17 cellular contexts compared by ENCODE assay signal in the genomic region with DNA sequence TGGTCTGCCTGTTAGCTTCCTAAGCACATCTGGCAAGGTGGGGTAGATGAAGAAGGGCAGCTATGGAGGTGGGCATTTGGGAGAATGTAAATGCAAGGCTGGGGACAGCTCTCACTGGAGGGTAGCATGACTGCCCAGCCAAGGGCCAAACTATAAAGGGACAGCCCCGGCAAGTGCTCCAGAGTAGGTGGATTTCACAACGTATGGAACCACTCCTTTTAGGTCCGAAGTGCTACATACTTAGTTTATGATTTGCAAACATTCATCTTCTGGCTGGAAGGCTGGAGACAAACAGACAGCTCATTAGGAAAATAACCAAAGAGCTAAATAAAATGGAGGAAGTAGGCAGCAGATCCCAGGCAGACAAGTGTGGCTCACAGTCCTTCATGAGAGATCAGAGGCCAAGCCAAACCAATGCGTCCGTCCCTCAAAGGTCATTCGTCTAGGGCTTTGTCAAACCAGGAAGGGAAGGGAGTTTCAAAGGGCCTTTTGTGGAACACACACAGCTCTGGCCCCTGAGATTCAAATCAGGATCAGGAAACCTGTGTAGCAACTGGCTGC. TPM values are rescaled to one million over a fixed set of nuclear protein-coding genes. Genes with fewer than 3 reads are reported as not detected.
A peak's percentile ranks its signal among the peaks of the same experiment; 100 is the strongest.
DNase-seq lines count a peak whose midpoint lies in the region; ATAC-seq and TF ChIP-seq lines count a peak whose summit lies in the region.
"Had no signal": no experiment of that assay in that cellular context is flagged by ENCODE, and none has a peak within 500 bp of the region (broad histone marks: within the 10 kb centered on the region; RNA-seq: fewer than 3 reads in every experiment).

No MANE protein-coding gene starts in this region.

- no peak overlapping the region for H3K27ac ChIP-seq in BLaER1
- no peak overlapping the region for H3K27ac ChIP-seq in neural progenitor cell
- H3K27ac ChIP-seq: brain microvascular endothelial cell, thyroid gland had no signal

- peaks cover 5% of the 10 kb centered on the region for H3K9me3 Mint-ChIP-seq in neural progenitor cell

- peaks cover 5% of the 10 kb centered on the region for H3F3A ChIP-seq in neural progenitor cell (ENCODE audit: low read depth)

- peak overlapping the region; percentile 80 for H3K4me2 ChIP-seq in BLaER1
- H3K4me2 ChIP-seq in neural progenitor cell: no peak overlapping the region

- no peak overlapping the region for H3K4me3 ChIP-seq in BLaER1
- H3K4me3 ChIP-seq in epithelial cell of esophagus (ENCODE audit: low read length): no peak overlapping the region
- no peak overlapping the region for H3K4me3 ChIP-seq in neural progenitor cell
- H3K4me3 ChIP-seq: thyroid gland had no signal

- no peaks in the 10 kb centered on the region for H3K36me3 ChIP-seq in BLaER1
- no peaks in the 10 kb centered on the region for H3K36me3 ChIP-seq in neural progenitor cell
- H3K36me3 ChIP-seq: BE2C, brain microvascular endothelial cell, thyroid gland had no signal

- H3K79me2 ChIP-seq in neural progenitor cell (ENCODE audit: low read depth): no peaks in the 10 kb centered on the region

- DNase-seq in NCI-H2029 treated with DMSO at 0.1 percent for 48 hours (lab: John Stamatoyannopoulos, UW): peak; percentile 19
- peak; percentile 49 for DNase-seq in epithelial cell of esophagus (ENCODE audit: low read depth)
- peak; percentile 34 for DNase-seq in neural progenitor cell (ENCODE audit: low spot score)
- DNase-seq in inferior parietal cortex (ENCODE audit: extremely low spot score): no peak
- no peak for DNase-seq in NOMO-1 (lab: John Stamatoyannopoulos, UW; ENCODE audit: unreplicated experiment in 2 of 2)
- DNase-seq: BE2C; brain microvascular endothelial cell; KG1; mesendoderm; NCI-H1694 treated with DMSO at 0.1 percent for 48 hours; Right ventricle myocardium superior; stimulated activated CD4-positive, alpha-beta T cell treated with anti-CD3 and anti-CD28 coated beads, Interleukin-15, amount 100 ng/mL, for 24 hours; T-helper 9 cell; thyroid gland had no signal

- no peaks in the 10 kb centered on the region for H3K36me3 Mint-ChIP-seq in neural progenitor cell

- no peak overlapping the region for H2AFZ ChIP-seq in neural progenitor cell (replicated peaks)

- no peak overlapping the region for H3K4me3 Mint-ChIP-seq in neural progenitor cell

- no peak for TF ChIP-seq CTCF in epithelial cell of esophagus (IDR thresholded peaks at IDR 0.05; ENCODE audit: insufficient read depth, low read depth, low read length, missing control alignments)
- no peak for TF ChIP-seq CTCF in neural progenitor cell (IDR thresholded peaks at IDR 0.05)

- H4K20me1 ChIP-seq in BLaER1 (no peaks in the 10 kb centered on the region), neural progenitor cell (ENCODE audit: low read depth) (no peaks in the 10 kb centered on the region)

- H3K9ac ChIP-seq in BLaER1 (no peak overlapping the region), neural progenitor cell (no peak overlapping the region)

- ATAC-seq in HG03571 (IDR thresholded peaks at IDR 0.05; ENCODE audit: unreplicated experiment) (no peak), HG03097 (IDR thresholded peaks at IDR 0.05; ENCODE audit: low FRiP score, unreplicated experiment) (no peak)

- peaks cover 9% of the 10 kb centered on the region for H3K27me3 Mint-ChIP-seq in neural progenitor cell (ENCODE audit: insufficient read depth, low read depth)

- H3K27ac Mint-ChIP-seq in neural progenitor cell: peak overlapping the region; percentile 57

- H3K27me3 ChIP-seq in BLaER1 (no peaks in the 10 kb centered on the region), neural progenitor cell (no peaks in the 10 kb centered on the region)
- H3K27me3 ChIP-seq: BE2C, brain microvascular endothelial cell, thyroid gland had no signal

- H3K9me3 ChIP-seq in BLaER1 (peaks cover 9% of the 10 kb centered on the region; the same call in 1 of the 2 replicates), neural progenitor cell (ENCODE audit: low read depth) (no peaks in the 10 kb centered on the region)
- H3K9me3 ChIP-seq: BE2C, thyroid gland had no signal

- H3K4me1 ChIP-seq in BLaER1 (peaks cover 82% of the 10 kb centered on the region), neural progenitor cell (peaks cover 16% of the 10 kb centered on the region)

- H3K4me1 Mint-ChIP-seq in neural progenitor cell: peaks cover 41% of the 10 kb centered on the region

RNA-seq across cellular contexts. Expression of gene GLRX, which starts 42.5 kb away (rescaled TPM):
- total RNA-seq in neural progenitor cell (ENCODE audit: low replicate concordance): 15.1 and 21.0 TPM in 2 replicates

Comparison
In these comparisons a context has a peak if more than half of its experiments do, and no peak if none do; other contexts are left out.
1. DNase-seq: peak in NCI-H2029 treated with DMSO at 0.1 percent for 48 hours (single experiment), epithelial cell of esophagus (single experiment) and neural progenitor cell (single experiment); none in inferior parietal cortex (single experiment) and NOMO-1 (0 of 2).